ENCODE assay signal across 7 cellular contexts in genomic region chr14:37874429-37875109, GRCh38.
DNase-seq lines count a peak whose midpoint lies in the region; ATAC-seq and TF ChIP-seq lines count a peak whose summit lies in the region.

No MANE protein-coding gene starts in this region.

- H3K27me3 ChIP-seq in adrenal gland (no peaks in the 10 kb centered on the region), right cardiac atrium (ENCODE audit: control insufficient read depth, insufficient read depth) (no peaks in the 10 kb centered on the region)

- 34 to 41% (median 36%) methylated on average over 14 to 15 of the region's 15 CpGs for WGBS in adrenal gland, 4 donors
- 37% methylated on average over 15 of the region's 15 CpGs for WGBS in right cardiac atrium

- DNase-seq in NCI-H1105 (lab: John Stamatoyannopoulos, UW), result peak; percentile 59
- DNase-seq in T follicular helper cell (ENCODE audit: low read depth), result peak; percentile 68
- peak; percentile 73 to 92 (median 79) for DNase-seq in adrenal gland
- peak; percentile 81 to 91 (median 89) for DNase-seq in right cardiac atrium
- DNase-seq in skeletal muscle cell (ENCODE audit: low read depth), result peak; percentile 4

- TF ChIP-seq POLR2A in adrenal gland (IDR thresholded peaks at IDR 0.05), result no peak

- peak; percentile 69 to 84 (median 78) for TF ChIP-seq CTCF in adrenal gland (IDR thresholded peaks at IDR 0.05)

- no peaks in the 10 kb centered on the region for H3K4me1 ChIP-seq in adrenal gland (replicated peaks in 1 of 2)
- H3K4me1 ChIP-seq in right cardiac atrium (ENCODE audit: control insufficient read depth, insufficient read depth, low read length), result no peaks in the 10 kb centered on the region

- H3K27ac ChIP-seq in adrenal gland, result no peak overlapping the region
- no peak overlapping the region for H3K27ac ChIP-seq in right cardiac atrium (ENCODE audit: low read length)

- no peaks in the 10 kb centered on the region for H3K36me3 ChIP-seq in adrenal gland (replicated peaks in 1 of 2)

- ATAC-seq in GM18498 (IDR thresholded peaks at IDR 0.05; ENCODE audit: unreplicated experiment) (peak; percentile 98), HG02642 (IDR thresholded peaks at IDR 0.05; ENCODE audit: poor library complexity, unreplicated experiment) (peak; percentile 99), right cardiac atrium (peak; percentile 82 to 93)

- H3K9me3 ChIP-seq in adrenal gland (replicated peaks in 1 of 3), result no peaks in the 10 kb centered on the region
- H3K9me3 ChIP-seq in right cardiac atrium (ENCODE audit: control insufficient read depth, low read length), result no peaks in the 10 kb centered on the region

- intact Hi-C loops in adrenal gland (cut with DNase I), result loop anchor here in 1 of 2 donors (5.0 kb wide), 2 partner anchors 162 to 632 kb away; no protein-coding TSS in a partner anchor
- intact Hi-C loops in right cardiac atrium (cut with DNase I), result loop anchor here (2.0 to 10.0 kb wide), 5 partner anchors 160 to 640 kb away; no protein-coding TSS in a partner anchor

- H3K4me3 ChIP-seq in adrenal gland, result no peak overlapping the region
- no peak overlapping the region for H3K4me3 ChIP-seq in right cardiac atrium (ENCODE audit: low read length)
- no peak overlapping the region for H3K4me3 ChIP-seq in skeletal muscle cell (ENCODE audit: low read depth, low read length)

Comparison
In these comparisons a context has a peak if more than half of its experiments do, and no peak if none do; other contexts are left out.
1. DNase-seq: peak in every context shown above with its lines; median percentile 89 in right cardiac atrium; 79 in adrenal gland; 68 in T follicular helper cell; 59 in NCI-H1105; 4 in skeletal muscle cell.